Comparison of ENCODE assay signal across 21 cellular contexts in genomic region chr1:235280467-235280866, GRCh38.
"Had no signal": no experiment of that assay in that cellular context is flagged by ENCODE, and none has a peak within 500 bp of the region (broad histone marks: within the 10 kb centered on the region; RNA-seq: fewer than 3 reads in every experiment).

No MANE protein-coding gene starts in this region.

- H3K27me3 Mint-ChIP-seq: activated CD4-positive, alpha-beta memory T cell treated with anti-CD3 and anti-CD28 coated beads, Interleukin-2, amount 10 ng/mL, durations not matched to agents 7 days and 5 days; activated CD4-positive, alpha-beta T cell treated with anti-CD3 and anti-CD28 coated beads for 36 hours; activated CD8-positive, alpha-beta memory T cell treated with anti-CD3 and anti-CD28 coated beads, Interleukin-2, amount 10 ng/mL, durations not matched to agents 7 days and 5 days; progenitor cell of endocrine pancreas had no signal

- H3K36me3 ChIP-seq: ascending aorta, breast epithelium, gastrocnemius medialis, right atrium auricular region, thyroid gland, uterus had no signal

- H3K27ac ChIP-seq: ascending aorta, breast epithelium, gastrocnemius medialis, right atrium auricular region, thyroid gland, uterus had no signal

- H3K4me1 ChIP-seq: ascending aorta, breast epithelium had no signal

- H3K4me3 ChIP-seq: ascending aorta, breast epithelium, gastrocnemius medialis, right atrium auricular region, thyroid gland, uterus had no signal

- H3K9me3 Mint-ChIP-seq: activated CD4-positive, alpha-beta memory T cell treated with anti-CD3 and anti-CD28 coated beads, Interleukin-2, amount 10 ng/mL, durations not matched to agents 7 days and 5 days; immature natural killer cell had no signal

- H3K9me3 ChIP-seq: ascending aorta, breast epithelium, gastrocnemius medialis, right atrium auricular region, thyroid gland, uterus had no signal

- H3K27ac Mint-ChIP-seq: activated CD4-positive, alpha-beta memory T cell treated with anti-CD3 and anti-CD28 coated beads, Interleukin-2, amount 10 ng/mL, durations not matched to agents 7 days and 5 days; activated CD4-positive, alpha-beta T cell treated with anti-CD3 and anti-CD28 coated beads for 36 hours; activated CD8-positive, alpha-beta memory T cell treated with anti-CD3 and anti-CD28 coated beads, Interleukin-2, amount 10 ng/mL, durations not matched to agents 7 days and 5 days; progenitor cell of endocrine pancreas had no signal

- DNase-seq: activated CD4-positive, alpha-beta memory T cell treated with anti-CD3 and anti-CD28 coated beads, Interleukin-2, amount 10 ng/mL, durations not matched to agents 7 days and 5 days; activated CD4-positive, alpha-beta T cell treated with anti-CD3 and anti-CD28 coated beads for 36 hours; activated CD8-positive, alpha-beta memory T cell treated with anti-CD3 and anti-CD28 coated beads, Interleukin-2, amount 10 ng/mL, durations not matched to agents 7 days and 5 days; cerebellar nuclear complex; cortex of kidney; gastrocnemius medialis; head of caudate nucleus; immature natural killer cell; kidney glomerular epithelial cell; mesendoderm; nephron progenitor cell; stimulated activated CD4-positive, alpha-beta T cell treated with anti-CD3 and anti-CD28 coated beads, Interleukin-2, amount 100 ng/mL, for 24 hours; stimulated activated naive CD4-positive, alpha-beta T cell treated with Interleukin-2 at 50 U/mL for 16 hours; SW 1271; thyroid gland; uterus had no signal

- H3K4me3 Mint-ChIP-seq: activated CD4-positive, alpha-beta memory T cell treated with anti-CD3 and anti-CD28 coated beads, Interleukin-2, amount 10 ng/mL, durations not matched to agents 7 days and 5 days; activated CD4-positive, alpha-beta T cell treated with anti-CD3 and anti-CD28 coated beads for 36 hours; activated CD8-positive, alpha-beta memory T cell treated with anti-CD3 and anti-CD28 coated beads, Interleukin-2, amount 10 ng/mL, durations not matched to agents 7 days and 5 days; immature natural killer cell; nephron progenitor cell had no signal

- H3K27me3 ChIP-seq: ascending aorta, breast epithelium, gastrocnemius medialis, right atrium auricular region, thyroid gland, uterus had no signal

- H3K36me3 Mint-ChIP-seq: immature natural killer cell had no signal

- ATAC-seq: activated CD4-positive, alpha-beta T cell treated with anti-CD3 and anti-CD28 coated beads for 36 hours; activated CD8-positive, alpha-beta memory T cell treated with anti-CD3 and anti-CD28 coated beads, Interleukin-2, amount 10 ng/mL, durations not matched to agents 7 days and 5 days; esophagus mucosa; gastrocnemius medialis had no signal
